ENCODE assay signal across 25 cellular contexts in genomic region chr1:24139159-24139489, GRCh38. TPM values are rescaled to one million over a fixed set of nuclear protein-coding genes. Genes with fewer than 3 reads are reported as not detected.
"Had no signal": no experiment of that assay in that cellular context is flagged by ENCODE, and none has a peak within 500 bp of the region (broad histone marks: within the 10 kb centered on the region; RNA-seq: fewer than 3 reads in every experiment).

No MANE protein-coding gene starts in this region.

- H3K27ac ChIP-seq: KMS-11, SJSA1, SK-N-MC had no signal

- H3K36me3 ChIP-seq: SJSA1 had no signal

- H3K4me2 ChIP-seq: KMS-11 had no signal

- H3K9ac ChIP-seq: KMS-11 had no signal

- H3K9me3 ChIP-seq: SJSA1 had no signal

- FAIRE-seq: HepG2, RCC 7860 had no signal

- H3K4me3 ChIP-seq: SJSA1, SK-N-MC had no signal

- H3K27me3 ChIP-seq: SJSA1 had no signal

- DNase-seq: IMR-90, Kasumi-1, MM.1S, NCI-H1048, NCI-H1105, NCI-H1417, NCI-H1436 treated with DMSO at 0.1 percent for 48 hours, NCI-H1694, NCI-H187 treated with DMSO at 0.1 percent for 48 hours, NCI-H2029 treated with DMSO at 0.1 percent for 48 hours, NCI-H226, NCI-H446, NCI-H510A, NCI-H524 treated with DMSO at 0.1 percent for 48 hours, NCI-H69, NCI-H774, Right ventricle myocardium superior, RPMI8226, SIG-M5 had no signal

- ATAC-seq: HepG2 had no signal

RNA-seq across cellular contexts. Expression of gene IL22RA1, which starts 3.8 kb away (rescaled TPM):
- total RNA-seq: IMR-90 had no signal
- polyA plus RNA-seq: IMR-90 had no signal

RNA-seq across cellular contexts. Expression of gene MYOM3, which starts 27.2 kb away (rescaled TPM):
- total RNA-seq: IMR-90 had no signal

RNA-seq across cellular contexts. Expression of gene IFNLR1, which starts 48.0 kb away (rescaled TPM):
- total RNA-seq: HT1080, IMR-90, SJSA1 had no signal
- polyA plus RNA-seq: IMR-90 had no signal
